8 cellular contexts compared by ENCODE assay signal in genomic region chr3:38136807-38137614, GRCh38. TPM values are rescaled to one million over a fixed set of nuclear protein-coding genes. Genes with fewer than 3 reads are reported as not detected.
DNase-seq lines count a peak whose midpoint lies in the region; ATAC-seq and TF ChIP-seq lines count a peak whose summit lies in the region.

ACAA1 (minus strand) TSS chr3:38137127; CDS start chr3:38137035, 92 bp downstream.

- H3K27ac ChIP-seq in ACC112 (ENCODE audit: low read depth, low read length) (peak within 1 kb of the TSS; percentile 75), VCaP (peak within 1 kb of the TSS; percentile 86), breast epithelium (peak within 1 kb of the TSS; percentile 91 to 95), iPS-18a (ENCODE audit: low read length) (peak within 1 kb of the TSS; percentile 13), skeletal muscle tissue (ENCODE audit: low read depth, low read length) (peak within 1 kb of the TSS; percentile 87)

- H2AFZ ChIP-seq in ACC112 (ENCODE audit: low read length, unreplicated experiment), result peak within 1 kb of the TSS; percentile 97

- H3K79me2 ChIP-seq in ACC112 (ENCODE audit: control insufficient read depth, insufficient read depth, low read length, unreplicated experiment), result peaks cover 37% of the 10 kb centered on the region

- H3K27me3 ChIP-seq in ACC112 (ENCODE audit: insufficient read depth, low read length), result no peaks in the 10 kb centered on the region
- H3K27me3 ChIP-seq in breast epithelium, result no peaks in the 10 kb centered on the region
- peaks cover 8% of the 10 kb centered on the region for H3K27me3 ChIP-seq in iPS-18a (ENCODE audit: control insufficient read depth, insufficient read depth, low read length)
- peaks cover 0 to 5% (median 0%) of the 10 kb centered on the region in 3 donors for H3K27me3 ChIP-seq in skeletal muscle tissue (ENCODE audit: control insufficient read depth in 3 of 3, insufficient read depth in 3 of 3, low read length in 3 of 3)

- intact Hi-C loops in breast epithelium (cut with DNase I; ENCODE audit: low total_unique reads), result no loop called here

- ATAC-seq in GM18870 (IDR thresholded peaks at IDR 0.05; ENCODE audit: unreplicated experiment) (peak; percentile 91), HG03135 (IDR thresholded peaks at IDR 0.05; ENCODE audit: unreplicated experiment) (peak; percentile 90)

- peaks cover 4% of the 10 kb centered on the region; the same call in 1 of the 2 replicates for H3K36me3 ChIP-seq in ACC112 (ENCODE audit: insufficient read depth, low read length)
- H3K36me3 ChIP-seq in breast epithelium, result no peaks in the 10 kb centered on the region
- peaks cover 24% of the 10 kb centered on the region for H3K36me3 ChIP-seq in iPS-18a (ENCODE audit: control insufficient read depth, low read depth, low read length)
- H3K36me3 ChIP-seq in skeletal muscle tissue (ENCODE audit: control insufficient read depth in 3 of 3, insufficient read depth in 3 of 3, low read length in 3 of 3), result peaks cover 27 to 41% (median 31%) of the 10 kb centered on the region in 3 donors

- H3K4me1 ChIP-seq in ACC112 (ENCODE audit: control insufficient read depth, insufficient read depth, low read length, unreplicated experiment) (peaks cover 33% of the 10 kb centered on the region), breast epithelium (peaks cover 6 to 31% of the 10 kb centered on the region in 2 donors), iPS-18a (ENCODE audit: control insufficient read depth, low read depth, low read length) (peaks cover 13% of the 10 kb centered on the region), skeletal muscle tissue (ENCODE audit: control insufficient read depth in 3 of 3, insufficient read depth in 3 of 3, low read length in 3 of 3) (peaks cover 27 to 37% (median 29%) of the 10 kb centered on the region in 3 donors)

- H3K9ac ChIP-seq in iPS-18a (ENCODE audit: low read length) (peak within 1 kb of the TSS; percentile 78), skeletal muscle tissue (ENCODE audit: low read depth in 1 of 3, low read length in 3 of 3) (peak within 1 kb of the TSS; percentile 87 to 96 (median 91))

- TF ChIP-seq CTCF in VCaP (conservative IDR thresholded peaks at IDR 0.05) (no peak), breast epithelium (IDR thresholded peaks at IDR 0.05) (no peak)

- DNase-seq in NCI-H2196 treated with DMSO at 0.1 percent for 48 hours (lab: John Stamatoyannopoulos, UW; ENCODE audit: unreplicated experiment) (peak; percentile 83), breast epithelium (ENCODE audit: low spot score in 2 of 2) (peak; percentile 99)

- H3K4me3 ChIP-seq in ACC112 (ENCODE audit: low read depth, low read length) (peak within 1 kb of the TSS; percentile 99), breast epithelium (peak within 1 kb of the TSS; percentile 76 to 97 (median 90)), iPS-18a (ENCODE audit: low read length) (peak within 1 kb of the TSS; percentile 86), skeletal muscle tissue (ENCODE audit: low read length in 3 of 3) (peak within 1 kb of the TSS; percentile 92 to 96 (median 95))

- peak; percentile 74 for TF ChIP-seq POLR2A in breast epithelium (IDR thresholded peaks at IDR 0.05)

- H3K9me3 ChIP-seq in breast epithelium, result no peaks in the 10 kb centered on the region
- no peaks in the 10 kb centered on the region for H3K9me3 ChIP-seq in iPS-18a (ENCODE audit: control insufficient read depth, low read depth, low read length)
- H3K9me3 ChIP-seq in skeletal muscle tissue (ENCODE audit: control insufficient read depth in 3 of 3, low read length in 3 of 3), result no peaks in the 10 kb centered on the region

RNA-seq across cellular contexts. Expression of gene ACAA1, which starts in this region (rescaled TPM):
- total RNA-seq in breast epithelium, result 10 to 100 TPM; 69.2 to 87.5 (median 83.9) TPM
- 21.9 TPM for total RNA-seq in skeletal muscle tissue

Comparison
In these comparisons a context has a peak if more than half of its experiments do, and no peak if none do; other contexts are left out.
1. Peak in every context shown above with its lines: DNase-seq, ATAC-seq, H3K4me3 ChIP-seq and H3K27ac ChIP-seq.
2. H3K27ac ChIP-seq: peak in every context shown above with its lines; median percentile 93 in breast epithelium; 87 in skeletal muscle tissue; 86 in VCaP; 75 in ACC112; 13 in iPS-18a.